ENCODE assay signal across 3 cellular contexts in genomic region chr2:85377083-85377482, GRCh38.
TF ChIP-seq lines count a peak whose summit lies in the region.

No MANE protein-coding gene starts in this region.

TF ChIP-seq in IMR-90, 13 proteins besides CTCF, POLR2A, EP300 and RAD21:
- TF ChIP-seq RCOR1 (IDR thresholded peaks at IDR 0.05; ENCODE audit: insufficient replicate concordance, low read length) (no peak), RFX5 (IDR thresholded peaks at IDR 0.05; ENCODE audit: low read depth, low read length) (no peak), MAZ (IDR thresholded peaks at IDR 0.05; ENCODE audit: borderline replicate concordance, low read depth, low read length) (no peak), SMC3 (IDR thresholded peaks at IDR 0.05; ENCODE audit: low read depth, low read length) (no peak), MXI1 (IDR thresholded peaks at IDR 0.05; ENCODE audit: borderline replicate concordance, low read depth, low read length) (no peak), USF2 (IDR thresholded peaks at IDR 0.05; ENCODE audit: low read depth, low read length) (no peak), NFE2L2 (IDR thresholded peaks at IDR 0.05; ENCODE audit: low read depth, low read length) (no peak), BHLHE40 (IDR thresholded peaks at IDR 0.05; ENCODE audit: low read depth, low read length) (no peak), ELK1 (IDR thresholded peaks at IDR 0.05; ENCODE audit: borderline replicate concordance, low read depth, low read length) (no peak), CHD1 (IDR thresholded peaks at IDR 0.05; ENCODE audit: low read depth, low read length) (no peak), FOS (IDR thresholded peaks at IDR 0.05; ENCODE audit: low read depth, low read length) (no peak), MAFK (IDR thresholded peaks at IDR 0.05; ENCODE audit: low read depth, low read length) (no peak)

TF ChIP-seq in H1, 55 proteins besides CTCF, POLR2A, EP300 and RAD21 (continues in another document):
- no peak for TF ChIP-seq BRCA1 (IDR thresholded peaks at IDR 0.05; ENCODE audit: low read depth, low read length)
- TF ChIP-seq MAX (IDR thresholded peaks at IDR 0.05) = no peak
- no peak for TF ChIP-seq CHD7 (IDR thresholded peaks at IDR 0.05; ENCODE audit: insufficient replicate concordance, low read length)
- no peak for TF ChIP-seq RBBP5 (IDR thresholded peaks at IDR 0.05; ENCODE audit: borderline replicate concordance, low read depth, low read length)
- no peak for TF ChIP-seq TEAD4 (IDR thresholded peaks at IDR 0.05; ENCODE audit: low read depth, low read length)
- no peak for TF ChIP-seq YY1 (IDR thresholded peaks at IDR 0.05; ENCODE audit: low read depth, low read length)
- no peak for TF ChIP-seq POU5F1 (IDR thresholded peaks at IDR 0.05; ENCODE audit: low read depth, low read length)
- TF ChIP-seq TAF1 (IDR thresholded peaks at IDR 0.05; ENCODE audit: low read depth, low read length) = no peak
- TF ChIP-seq JUN (IDR thresholded peaks at IDR 0.05; ENCODE audit: low read depth, low read length) = no peak
- no peak for TF ChIP-seq CEBPB (IDR thresholded peaks at IDR 0.05; ENCODE audit: low read depth, low read length)
- no peak for TF ChIP-seq HDAC6 (IDR thresholded peaks at IDR 0.05; ENCODE audit: low read depth, low read length)
- TF ChIP-seq RFX5 (IDR thresholded peaks at IDR 0.05; ENCODE audit: borderline replicate concordance, low read depth, low read length) = no peak
- TF ChIP-seq ZNF274 (IDR thresholded peaks at IDR 0.05; ENCODE audit: borderline replicate concordance, extremely low read depth, low read length) = no peak
- TF ChIP-seq SP1 (IDR thresholded peaks at IDR 0.05; ENCODE audit: low read depth, low read length) = no peak
- no peak for TF ChIP-seq RXRA (IDR thresholded peaks at IDR 0.05; ENCODE audit: insufficient read depth, low read depth, low read length)

TF ChIP-seq in HEK293T, 16 proteins besides CTCF, POLR2A, EP300 and RAD21:
- TF ChIP-seq NFRKB (IDR thresholded peaks at IDR 0.05) (no peak), SP1 (IDR thresholded peaks at IDR 0.05) (no peak), TARDBP (IDR thresholded peaks at IDR 0.05) (no peak), FOXA1 (IDR thresholded peaks at IDR 0.05) (no peak)
